In genomic region chr15:59438891-59439290, GRCh38 we compare ENCODE assay signal across 8 cellular contexts. TPM values are rescaled to one million over a fixed set of nuclear protein-coding genes. Genes with fewer than 3 reads are reported as not detected.
A peak's percentile ranks its signal among the peaks of the same experiment; 100 is the strongest.
DNase-seq lines count a peak whose midpoint lies in the region; ATAC-seq and TF ChIP-seq lines count a peak whose summit lies in the region.

No MANE protein-coding gene starts in this region.

- H3K4me3 ChIP-seq in heart right ventricle (peak overlapping the region in 6 of 10 donors; percentile 56 to 70 (median 62)), uterus (no peak overlapping the region)

- intact Hi-C loops in heart right ventricle (cut with DNase I) (loop anchor here in 4 of 10 donors (5.0 kb wide), 1 partner anchor 67 kb away; the partner anchor contains the start of gene MYO1E (in 4 of the 4)), left cardiac atrium (cut with DNase I) (loop anchor here in 1 of 2 donors (5.0 kb wide), 1 partner anchor 67 kb away; the partner anchor contains the start of gene MYO1E), left colon (cut with DNase I, micrococcal nuclease) (loop anchor here in 1 of 2 donors (10.0 kb wide), 1 partner anchor 56 kb away; no protein-coding TSS in a partner anchor), uterus (cut with DNase I; ENCODE audit: low total_unique reads) (no loop called here)

- 70 to 79% methylated on average over 14 of the region's 14 CpGs for WGBS in heart right ventricle, 2 donors

- H3K9me3 ChIP-seq in heart right ventricle (no peaks in the 10 kb centered on the region), uterus (no peaks in the 10 kb centered on the region)

- peaks cover 0 to 38% (median 0%) of the 10 kb centered on the region in 7 donors for H3K27me3 ChIP-seq in heart right ventricle
- no peaks in the 10 kb centered on the region for H3K27me3 ChIP-seq in uterus

- H3K9me3 Mint-ChIP-seq in activated T-helper 17 cell treated with anti-CD3 and anti-CD28 coated beads, Interleukin-2, amount 50 U/mL, for 72 hours = no peaks in the 10 kb centered on the region

- no peaks in the 10 kb centered on the region for H3K4me1 Mint-ChIP-seq in activated T-helper 17 cell treated with anti-CD3 and anti-CD28 coated beads, Interleukin-2, amount 50 U/mL, for 72 hours

- H3K27ac ChIP-seq in heart right ventricle = no peak overlapping the region
- H3K27ac ChIP-seq in uterus = peak overlapping the region; percentile 38 to 61

- no peaks in the 10 kb centered on the region for H3K36me3 Mint-ChIP-seq in activated T-helper 17 cell treated with anti-CD3 and anti-CD28 coated beads, Interleukin-2, amount 50 U/mL, for 72 hours (ENCODE audit: low read depth)

- ATAC-seq in heart right ventricle (no peak), left cardiac atrium (no peak), left colon (peak; percentile 75), HG03342 (IDR thresholded peaks at IDR 0.05; ENCODE audit: unreplicated experiment) (no peak)
- ATAC-seq in activated T-helper 17 cell treated with anti-CD3 and anti-CD28 coated beads, Interleukin-2, amount 50 U/mL, for 72 hours (replicated peaks) = no peak

- H3K36me3 ChIP-seq in heart right ventricle (no peaks in the 10 kb centered on the region), uterus (no peaks in the 10 kb centered on the region)

- DNase-seq in heart right ventricle = no peak
- no peak for DNase-seq in left cardiac atrium
- DNase-seq in left colon = peak; percentile 58 to 76
- peak; percentile 34 to 56 for DNase-seq in uterus
- no peak for DNase-seq in DMS153 (lab: John Stamatoyannopoulos, UW)
- DNase-seq in NK-92 (lab: John Stamatoyannopoulos, UW; ENCODE audit: unreplicated experiment) = no peak

- H3K4me1 ChIP-seq in heart right ventricle (peaks cover 7 to 21% (median 17%) of the 10 kb centered on the region in 9 donors), uterus (peaks cover 0 to 6% of the 10 kb centered on the region in 2 donors)

- TF ChIP-seq CTCF in heart right ventricle (IDR thresholded peaks at IDR 0.05) = no peak
- no peak for TF ChIP-seq CTCF in uterus (IDR thresholded peaks at IDR 0.05)

- no peak overlapping the region for H3K27ac Mint-ChIP-seq in activated T-helper 17 cell treated with anti-CD3 and anti-CD28 coated beads, Interleukin-2, amount 50 U/mL, for 72 hours

- H3K4me3 Mint-ChIP-seq in activated T-helper 17 cell treated with anti-CD3 and anti-CD28 coated beads, Interleukin-2, amount 50 U/mL, for 72 hours = peak overlapping the region; percentile 62

- TF ChIP-seq POLR2A in uterus (IDR thresholded peaks at IDR 0.05) = no peak

- peaks cover 39% of the 10 kb centered on the region for H3K27me3 Mint-ChIP-seq in activated T-helper 17 cell treated with anti-CD3 and anti-CD28 coated beads, Interleukin-2, amount 50 U/mL, for 72 hours

RNA-seq across cellular contexts. Expression of gene FAM81A, which starts 0.9 kb away (rescaled TPM):
- 10 to 100 TPM in 2 of 10 donors, 1 to 10 TPM in 8; 2.5 to 10.1 (median 4.2) TPM for total RNA-seq in heart right ventricle
- 1 to 10 TPM; 1.3 to 3.2 TPM for polyA plus RNA-seq in heart right ventricle
- 1 to 10 TPM; 2.4 to 3.7 TPM for total RNA-seq in left cardiac atrium
- not detected for total RNA-seq in activated T-helper 17 cell treated with anti-CD3 and anti-CD28 coated beads, Interleukin-2, amount 50 U/mL, for 72 hours
- 1 to 10 TPM; 9.0 to 9.2 TPM for total RNA-seq in left colon
- total RNA-seq in uterus = 1 to 10 TPM in 2 of 4 donors, not detected in 2; 1.5 to 4.4 TPM

Comparison
In these comparisons a context has a peak if more than half of its experiments do, and no peak if none do; other contexts are left out.
1. DNase-seq: peak in left colon (2 of 2) and uterus (2 of 2); none in heart right ventricle (0 of 2), left cardiac atrium (single experiment), DMS153 (single experiment) and NK-92 (single experiment).
2. H3K27ac ChIP-seq: peak in uterus (2 of 2); none in heart right ventricle (0 of 10).
3. H3K4me3 ChIP-seq: peak in heart right ventricle (6 of 10); none in uterus (0 of 2).